In the genomic region with DNA sequence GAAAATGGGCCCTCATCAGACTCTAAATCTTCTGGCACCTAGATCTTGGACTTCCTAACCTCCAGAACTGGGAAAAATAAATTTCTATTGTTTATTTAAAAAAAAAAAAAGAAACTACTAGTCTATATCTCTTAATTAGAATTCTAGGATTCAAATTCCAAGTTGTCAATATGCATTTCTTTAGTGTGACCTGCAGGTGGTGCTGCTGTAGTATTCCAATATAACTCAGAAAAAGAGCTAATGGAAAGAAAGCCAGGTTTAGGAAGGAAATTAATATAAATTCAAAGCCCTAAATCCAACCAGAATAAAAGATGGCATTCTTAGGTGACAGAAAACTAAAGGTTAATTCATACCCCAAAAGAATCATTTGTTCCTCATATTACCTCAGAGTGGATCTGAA, we compare ENCODE assay signal across 11 cellular contexts.
DNase-seq lines count a peak whose midpoint lies in the region; TF ChIP-seq lines count a peak whose summit lies in the region.
"Had no signal": no experiment of that assay in that cellular context is flagged by ENCODE, and none has a peak within 500 bp of the region (broad histone marks: within the 10 kb centered on the region; RNA-seq: fewer than 3 reads in every experiment).

No MANE protein-coding gene starts in this region.

- H3K36me3 ChIP-seq in stomach = no peaks in the 10 kb centered on the region
- H3K36me3 ChIP-seq: tibial artery had no signal

- peaks cover 4% of the 10 kb centered on the region for H3K4me1 Mint-ChIP-seq in neural crest cell

- DNase-seq in DMS 273 (lab: John Stamatoyannopoulos, UW; ENCODE audit: unreplicated experiment) = peak; percentile 53
- DNase-seq in DMS 273 treated with DMSO at 0.1 percent for 48 hours (lab: John Stamatoyannopoulos, UW) = no peak
- peak; percentile 6 for DNase-seq in NAMALWA (ENCODE audit: low spot score)
- peak; percentile 2 for DNase-seq in cerebellar cortex (ENCODE audit: low spot score)
- no peak for DNase-seq in neural crest cell (ENCODE audit: low read depth, low spot score)
- no peak for DNase-seq in GM20000 (ENCODE audit: low spot score)
- no peak for DNase-seq in stomach
- DNase-seq in glomerular visceral epithelial cell (ENCODE audit: extremely low spot score) = no peak
- DNase-seq: 8988T, tibial artery had no signal

- no peak for TF ChIP-seq EP300 in stomach (IDR thresholded peaks at IDR 0.05)

- peaks cover 0 to 7% (median 0%) of the 10 kb centered on the region in 4 donors for H3K9me3 ChIP-seq in stomach
- H3K9me3 ChIP-seq: tibial artery had no signal

- no peak overlapping the region for H3K27ac Mint-ChIP-seq in neural crest cell (ENCODE audit: unreplicated experiment)
- H3K27ac Mint-ChIP-seq: activated T-helper 1 cell treated with anti-CD3 and anti-CD28 coated beads, Interleukin-12 subunit alpha, Interleukin-12 subunit beta, Interleukin-2, Interleukin-4 antibody, amounts not matched to agents 30 ng/mL and 10 ng/mL and 1 ng/mL, durations not matched to agents 14 hours and 24 hours and 36 hours had no signal

- H3K36me3 Mint-ChIP-seq in neural crest cell (ENCODE audit: low read depth) = no peaks in the 10 kb centered on the region

- peaks cover 0 to 11% (median 0%) of the 10 kb centered on the region in 3 donors for H3K27me3 ChIP-seq in stomach
- H3K27me3 ChIP-seq: tibial artery had no signal

- H3K4me3 ChIP-seq in stomach = no peak overlapping the region
- H3K4me3 ChIP-seq: tibial artery had no signal

- H3K4me3 Mint-ChIP-seq in neural crest cell = no peak overlapping the region
- H3K4me3 Mint-ChIP-seq: activated T-helper 1 cell treated with anti-CD3 and anti-CD28 coated beads, Interleukin-12 subunit alpha, Interleukin-12 subunit beta, Interleukin-2, Interleukin-4 antibody, amounts not matched to agents 30 ng/mL and 10 ng/mL and 1 ng/mL, durations not matched to agents 14 hours and 24 hours and 36 hours had no signal

- TF ChIP-seq POLR2A in stomach (IDR thresholded peaks at IDR 0.05) = no peak

- H3K9me3 Mint-ChIP-seq in neural crest cell = peaks cover 5% of the 10 kb centered on the region
- H3K9me3 Mint-ChIP-seq: activated T-helper 1 cell treated with anti-CD3 and anti-CD28 coated beads, Interleukin-12 subunit alpha, Interleukin-12 subunit beta, Interleukin-2, Interleukin-4 antibody, amounts not matched to agents 30 ng/mL and 10 ng/mL and 1 ng/mL, durations not matched to agents 14 hours and 24 hours and 36 hours had no signal

- H3K4me1 ChIP-seq in stomach = no peaks in the 10 kb centered on the region
- H3K4me1 ChIP-seq: tibial artery had no signal

- H3K27me3 Mint-ChIP-seq in neural crest cell (ENCODE audit: low read depth) = peaks cover 5% of the 10 kb centered on the region

- intact Hi-C loops in stomach (cut with DNase I; ENCODE audit: low total_unique reads) = no loop called here

- TF ChIP-seq CTCF in neural crest cell (conservative IDR thresholded peaks at IDR 0.05) = peak; percentile 54
- TF ChIP-seq CTCF in GM20000 (IDR thresholded peaks at IDR 0.05; ENCODE audit: extremely low read depth, missing control alignments) = no peak
- TF ChIP-seq CTCF in stomach (IDR thresholded peaks at IDR 0.05) = no peak

- no peak overlapping the region for H3K27ac ChIP-seq in stomach
- H3K27ac ChIP-seq: tibial artery had no signal

Comparison
In these comparisons a context has a peak if more than half of its experiments do, and no peak if none do; other contexts are left out.
1. DNase-seq: peak in DMS 273 (single experiment), NAMALWA (single experiment) and cerebellar cortex (single experiment); none in DMS 273 treated with DMSO at 0.1 percent for 48 hours (single experiment), neural crest cell (single experiment), GM20000 (single experiment), stomach (single experiment) and glomerular visceral epithelial cell (single experiment).